ENCODE assay signal across 21 cellular contexts in the genomic region with DNA sequence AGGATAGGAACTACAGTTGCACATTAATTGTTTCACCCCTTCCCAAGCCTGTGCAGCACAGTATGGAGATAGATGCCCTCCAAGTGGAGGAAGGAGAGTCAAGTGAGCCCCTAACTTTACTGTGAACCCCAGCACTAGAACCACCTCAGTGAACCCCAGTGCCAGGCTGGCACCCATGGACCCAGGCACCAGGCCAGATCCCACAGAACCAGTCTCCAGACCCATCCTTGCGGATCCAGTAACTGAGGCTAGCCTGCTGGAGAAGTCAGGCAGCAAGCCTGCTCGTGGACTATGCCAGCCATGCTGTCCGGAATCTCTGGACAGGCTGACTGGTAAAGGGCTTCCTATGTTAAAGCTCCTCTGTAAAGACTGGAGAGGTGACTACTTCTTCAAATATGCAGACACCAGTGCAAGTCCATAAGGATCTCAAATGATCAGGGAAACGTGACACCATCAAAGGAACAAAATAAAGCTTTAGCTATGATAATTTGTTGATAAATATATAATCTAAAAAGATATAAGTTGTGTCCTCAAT. TPM values are rescaled to one million over a fixed set of nuclear protein-coding genes. Genes with fewer than 3 reads are reported as not detected.
A peak's percentile ranks its signal among the peaks of the same experiment; 100 is the strongest.
DNase-seq lines count a peak whose midpoint lies in the region; ATAC-seq and TF ChIP-seq lines count a peak whose summit lies in the region.
"Had no signal": no experiment of that assay in that cellular context is flagged by ENCODE, and none has a peak within 500 bp of the region (broad histone marks: within the 10 kb centered on the region; RNA-seq: fewer than 3 reads in every experiment).

No MANE protein-coding gene starts in this region.

- no peak overlapping the region for H3K27ac Mint-ChIP-seq in chondrocyte (ENCODE audit: unreplicated experiment)
- H3K27ac Mint-ChIP-seq in stimulated activated naive B cell treated with anti-CD40 and anti-IgM and Interleukin-4, amounts not matched to agents 10 μg/mL and 1 μg/mL and 100 μg/mL, for 72 hours: no peak overlapping the region
- H3K27ac Mint-ChIP-seq: activated CD4-positive, alpha-beta memory T cell treated with anti-CD3 and anti-CD28 coated beads, Interleukin-2, amount 10 ng/mL, durations not matched to agents 7 days and 5 days had no signal

- H3K4me2 ChIP-seq in IMR-90 (ENCODE audit: low read depth, low read length) (no peak overlapping the region), MM.1S (ENCODE audit: low read depth, low read length) (no peak overlapping the region)
- H3K4me2 ChIP-seq: A549 had no signal

- TF ChIP-seq CTCF in IMR-90 (conservative IDR thresholded peaks at IDR 0.05; ENCODE audit: low read depth, low read length) (no peak), chondrocyte (IDR thresholded peaks at IDR 0.05) (no peak), MM.1S (IDR thresholded peaks at IDR 0.05; ENCODE audit: low read length) (no peak)

- CTCF ChIA-PET in IMR-90 (lab: Yijun Ruan, JAX): interaction anchor here (0.6 to 1.0 kb wide), 2 partner anchors 8 to 9 kb away, joined by 3 to 4 read pairs; no protein-coding TSS in a partner anchor

- H3K9ac ChIP-seq in IMR-90 (ENCODE audit: low read depth, low read length) (no peak overlapping the region), MM.1S (ENCODE audit: low read length) (no peak overlapping the region)

- H3K4me3 ChIP-seq in IMR-90 (ENCODE audit: insufficient read depth, low read depth, low read length) (no peak overlapping the region), MM.1S (ENCODE audit: low read length) (no peak overlapping the region)
- H3K4me3 ChIP-seq: A549, upper lobe of right lung had no signal

- POLR2A ChIA-PET in IMR-90 (lab: Charles Lee; ENCODE audit: unreplicated experiment): interaction anchor here (0.7 kb wide), 1 partner anchor 28 kb away, joined by 3 read pairs; the partner anchor contains the start of genes BBIP1 and SHOC2

- H3K36me3 Mint-ChIP-seq in chondrocyte (ENCODE audit: low read depth): peaks cover 17% of the 10 kb centered on the region
- peaks cover 54 to 85% of the 10 kb centered on the region in 2 donors for H3K36me3 Mint-ChIP-seq in stimulated activated naive B cell treated with anti-CD40 and anti-IgM and Interleukin-4, amounts not matched to agents 10 μg/mL and 1 μg/mL and 100 μg/mL, for 72 hours

- dilution Hi-C loops in IMR-90 (cut with HindIII; ENCODE audit: low sequenced_read_pairs, unreplicated experiment): no loop called here

- no peak overlapping the region for H3K14ac ChIP-seq in IMR-90 (replicated peaks; ENCODE audit: low read depth, low read length)

- H3K36me3 ChIP-seq in IMR-90 (ENCODE audit: control insufficient read depth, insufficient read depth, low read length): peaks cover 8% of the 10 kb centered on the region
- H3K36me3 ChIP-seq in MM.1S (replicated peaks; ENCODE audit: insufficient read depth, low read length): 0 out of 2 replicates have a peak, but pooled peaks cover 5% of the 10 kb centered on the region
- H3K36me3 ChIP-seq: upper lobe of right lung had no signal

- no peak overlapping the region for H2AK5ac ChIP-seq in IMR-90 (ENCODE audit: low read depth, low read length)

- peaks cover 7% of the 10 kb centered on the region; the same call in 1 of the 2 replicates for H3K9me1 ChIP-seq in IMR-90 (ENCODE audit: insufficient read depth, low read length)

- H3K4me3 Mint-ChIP-seq in chondrocyte (ENCODE audit: unreplicated experiment): no peak overlapping the region
- H3K4me3 Mint-ChIP-seq in stimulated activated naive B cell treated with anti-CD40 and anti-IgM and Interleukin-4, amounts not matched to agents 10 μg/mL and 1 μg/mL and 100 μg/mL, for 72 hours: no peak overlapping the region
- H3K4me3 Mint-ChIP-seq: activated CD4-positive, alpha-beta memory T cell treated with anti-CD3 and anti-CD28 coated beads, Interleukin-2, amount 10 ng/mL, durations not matched to agents 7 days and 5 days; naive thymus-derived CD8-positive, alpha-beta T cell had no signal

- H2BK15ac ChIP-seq in IMR-90 (ENCODE audit: low read depth, low read length): no peak overlapping the region

- no peak overlapping the region for H2BK20ac ChIP-seq in IMR-90 (ENCODE audit: low read depth, low read length)

- H3K79me1 ChIP-seq in IMR-90 (ENCODE audit: low read depth in 1 of 2, low read length in 2 of 2): peaks cover 38 to 53% of the 10 kb centered on the region in 2 experiments

- H3K4ac ChIP-seq in IMR-90 (ENCODE audit: low read depth, low read length): no peak overlapping the region

- H3K27ac ChIP-seq in IMR-90 (ENCODE audit: insufficient read depth, low read length) (no peak overlapping the region), MM.1S (ENCODE audit: low read length) (no peak overlapping the region)
- H3K27ac ChIP-seq: A549, upper lobe of right lung had no signal

- peaks cover 56% of the 10 kb centered on the region for H3K79me2 ChIP-seq in MM.1S (ENCODE audit: low read length)

- TF ChIP-seq POLR2A in IMR-90 (IDR thresholded peaks at IDR 0.05; ENCODE audit: low read depth, low read length): no peak

- peaks cover 45% of the 10 kb centered on the region for H3K4me1 Mint-ChIP-seq in chondrocyte (ENCODE audit: low read depth)
- H3K4me1 Mint-ChIP-seq in stimulated activated naive B cell treated with anti-CD40 and anti-IgM and Interleukin-4, amounts not matched to agents 10 μg/mL and 1 μg/mL and 100 μg/mL, for 72 hours: peaks cover 39 to 76% of the 10 kb centered on the region in 2 donors

- H4K8ac ChIP-seq in IMR-90 (ENCODE audit: low read depth in 2 of 2, low read length in 2 of 2): no peak overlapping the region

- H2BK120ac ChIP-seq in IMR-90 (ENCODE audit: low read depth, low read length): no peak overlapping the region

- no peak overlapping the region for H4K5ac ChIP-seq in IMR-90 (ENCODE audit: low read depth, low read length)

- H4K20me1 ChIP-seq in IMR-90 (ENCODE audit: insufficient read depth, low read length): peaks cover 35% of the 10 kb centered on the region
- H4K20me1 ChIP-seq in MM.1S (ENCODE audit: insufficient read depth, low read length): no peaks in the 10 kb centered on the region

- peaks cover 9% of the 10 kb centered on the region for H3K9me3 Mint-ChIP-seq in chondrocyte (ENCODE audit: low read depth)
- H3K9me3 Mint-ChIP-seq in stimulated activated naive B cell treated with anti-CD40 and anti-IgM and Interleukin-4, amounts not matched to agents 10 μg/mL and 1 μg/mL and 100 μg/mL, for 72 hours: peaks cover 4 to 5% of the 10 kb centered on the region in 2 donors

- H2BK5ac ChIP-seq in IMR-90 (ENCODE audit: low read depth, low read length, poor library complexity, severe bottlenecking): no peak overlapping the region

- BruUV-seq in IMR-90 (replicated peaks; lab: Mats Ljungman, UMichigan): no TSS peak

- H3K4me1 ChIP-seq in IMR-90 (ENCODE audit: control insufficient read depth, insufficient read depth, low read length) (peaks cover 4% of the 10 kb centered on the region), MM.1S (ENCODE audit: low read length) (peaks cover 3% of the 10 kb centered on the region; the same call in 1 of the 2 replicates)
- H3K4me1 ChIP-seq: A549, upper lobe of right lung had no signal

- H4K91ac ChIP-seq in IMR-90 (ENCODE audit: insufficient read depth, low read depth, low read length): no peak overlapping the region

- in situ Hi-C loops in IMR-90 (cut with MboI; ENCODE audit: low sequenced_read_pairs): no loop called here

- TF ChIP-seq RAD21 in IMR-90 (IDR thresholded peaks at IDR 0.05; ENCODE audit: low read length): no peak

- no peak overlapping the region for H2AK9ac ChIP-seq in IMR-90 (replicated peaks; ENCODE audit: low read depth, low read length, poor library complexity)

- no peaks in the 10 kb centered on the region for H3F3A ChIP-seq in MM.1S (ENCODE audit: insufficient read depth, low read length)

- no peaks in the 10 kb centered on the region for H3K9me3 ChIP-seq in IMR-90 (ENCODE audit: control insufficient read depth, insufficient read depth, low read length)
- no peaks in the 10 kb centered on the region for H3K9me3 ChIP-seq in MM.1S (replicated peaks; ENCODE audit: insufficient read depth, low read length)
- H3K9me3 ChIP-seq: A549, upper lobe of right lung had no signal

- ATAC-seq in IMR-90 (ENCODE audit: low read depth): peak; percentile 91
- ATAC-seq in stimulated activated naive B cell treated with anti-CD40 and anti-IgM and Interleukin-4, amounts not matched to agents 10 μg/mL and 1 μg/mL and 100 μg/mL, for 72 hours (replicated peaks): no peak
- no peak for ATAC-seq in HG02623 (IDR thresholded peaks at IDR 0.05; ENCODE audit: unreplicated experiment)
- ATAC-seq: A549; naive thymus-derived CD8-positive, alpha-beta T cell; upper lobe of right lung had no signal

- DNase-seq in AG08396 (ENCODE audit: low spot score) (peak; percentile 12), IMR-90 (peak; percentile 63), chondrocyte (ENCODE audit: low spot score) (peak; percentile 64), kidney tubule cell (ENCODE audit: low spot score) (peak; percentile 26), NCI-H82 treated with DMSO at 0.1 percent for 48 hours (lab: John Stamatoyannopoulos, UW; ENCODE audit: unreplicated experiment) (no peak), MM.1S (no peak)
- no peak for DNase-seq in stimulated activated naive B cell treated with anti-CD40 and anti-IgM and Interleukin-4, amounts not matched to agents 10 μg/mL and 1 μg/mL and 100 μg/mL, for 72 hours
- DNase-seq: activated CD4-positive, alpha-beta memory T cell treated with anti-CD3 and anti-CD28 coated beads, Interleukin-2, amount 10 ng/mL, durations not matched to agents 7 days and 5 days; activated naive CD4-positive, alpha-beta T cell; amygdala; effector memory CD4-positive, alpha-beta T cell; Karpas-422; NCI-H1417; NCI-H2107; NCI-H524; Right ventricle myocardium superior; T-helper 1 cell; upper lobe of right lung had no signal

- 0 out of 2 replicates have a peak overlapping the region, but pooled peaks have one; percentile 13 for H3K23ac ChIP-seq in IMR-90 (ENCODE audit: low read depth, low read length)

- no peak overlapping the region for H3K18ac ChIP-seq in IMR-90 (ENCODE audit: low read depth, low read length)

- H2AFZ ChIP-seq in IMR-90 (replicated peaks; ENCODE audit: low read length, poor library complexity) (no peak overlapping the region), MM.1S (ENCODE audit: low read length) (no peak overlapping the region)

- WGBS in IMR-90 (ENCODE audit: extremely low coverage in 2 of 2, insufficient read length in 1 of 2), 2 experiments: no CpG with 5 or more reads among the region's 4 CpGs

- H3K27me3 Mint-ChIP-seq in chondrocyte (ENCODE audit: low read depth): no peaks in the 10 kb centered on the region
- H3K27me3 Mint-ChIP-seq in stimulated activated naive B cell treated with anti-CD40 and anti-IgM and Interleukin-4, amounts not matched to agents 10 μg/mL and 1 μg/mL and 100 μg/mL, for 72 hours: no peaks in the 10 kb centered on the region
- H3K27me3 Mint-ChIP-seq: activated CD4-positive, alpha-beta memory T cell treated with anti-CD3 and anti-CD28 coated beads, Interleukin-2, amount 10 ng/mL, durations not matched to agents 7 days and 5 days; naive thymus-derived CD8-positive, alpha-beta T cell had no signal

- no peaks in the 10 kb centered on the region for H3K9me2 ChIP-seq in MM.1S (replicated peaks; ENCODE audit: insufficient read depth, low read length)

- intact Hi-C loops in IMR-90 (cut with micrococcal nuclease): no loop called here

- H3K27me3 ChIP-seq in IMR-90 (ENCODE audit: control insufficient read depth, insufficient read depth, low read length) (no peaks in the 10 kb centered on the region), MM.1S (replicated peaks; ENCODE audit: insufficient read depth, low read length) (no peaks in the 10 kb centered on the region)
- H3K27me3 ChIP-seq: upper lobe of right lung had no signal

- H3K56ac ChIP-seq in IMR-90 (ENCODE audit: extremely low read depth, insufficient read depth, low read length): no peak overlapping the region

RNA-seq across cellular contexts. Expression of gene SHOC2, which starts 27.7 kb away (rescaled TPM):
- 47.5 TPM in 2 replicates for total RNA-seq in IMR-90 (2012; rRNA removed)
- 10.8 and 13.4 TPM in 2 replicates for polyA plus RNA-seq in IMR-90 (2012; rRNA removed)
- 2.1 and 3.7 TPM in 2 replicates for polyA plus RNA-seq in IMR-90 (2012; cell fraction: cytosol; rRNA removed)
- polyA plus RNA-seq in IMR-90 (2012; cell fraction: nucleus; rRNA removed; ENCODE audit: low replicate concordance): 0.90 and 10.5 TPM in 2 replicates
- 64.4 to 73.3 TPM (median 65.9 TPM) in 3 replicates for total RNA-seq in chondrocyte

RNA-seq across cellular contexts. Expression of gene BBIP1, which starts 28.1 kb away (rescaled TPM):
- 17.4 and 21.7 TPM in 2 replicates for total RNA-seq in IMR-90 (2012; rRNA removed)
- polyA plus RNA-seq in IMR-90 (2012; rRNA removed): 14.4 and 19.9 TPM in 2 replicates
- 1.6 and 2.9 TPM in 2 replicates for polyA plus RNA-seq in IMR-90 (2012; cell fraction: cytosol; rRNA removed)
- polyA plus RNA-seq in IMR-90 (2012; cell fraction: nucleus; rRNA removed; ENCODE audit: low replicate concordance): 2.9 and 37.6 TPM in 2 replicates
- total RNA-seq in chondrocyte: 22.2 to 26.4 TPM (median 25.0 TPM) in 3 replicates

Comparison
In these comparisons a context has a peak if more than half of its experiments do, and no peak if none do; other contexts are left out.
1. DNase-seq: peak in AG08396 (single experiment), IMR-90 (single experiment), chondrocyte (single experiment) and kidney tubule cell (single experiment); none in stimulated activated naive B cell treated with anti-CD40 and anti-IgM and Interleukin-4, amounts not matched to agents 10 μg/mL and 1 μg/mL and 100 μg/mL, for 72 hours (single experiment), NCI-H82 treated with DMSO at 0.1 percent for 48 hours (single experiment) and MM.1S (single experiment).